16 cellular contexts compared by ENCODE assay signal in genomic region chr10:36479073-36479472, GRCh38.
DNase-seq lines count a peak whose midpoint lies in the region; ATAC-seq, FAIRE-seq and TF ChIP-seq lines count a peak whose summit lies in the region.
"Had no signal": no experiment of that assay in that cellular context is flagged by ENCODE, and none has a peak within 500 bp of the region (broad histone marks: within the 10 kb centered on the region; RNA-seq: fewer than 3 reads in every experiment).

No MANE protein-coding gene starts in this region.

- POLR2A ChIA-PET in A549 (lab: Yijun Ruan, JAX) = interaction anchor here (0.6 kb wide), 1 partner anchor 9 kb away, joined by 3 read pairs; no protein-coding TSS in a partner anchor
- POLR2A ChIA-PET in K562 (lab: Yijun Ruan, JAX) = no interaction called here

- no peaks in the 10 kb centered on the region for H4K20me1 ChIP-seq in K562 (replicated peaks; ENCODE audit: control insufficient read depth, insufficient read depth, low read length)

- H3K79me2 ChIP-seq in K562 (ENCODE audit: control insufficient read depth, insufficient read depth, low read length) = no peaks in the 10 kb centered on the region

- TF ChIP-seq CTCF in A549 (IDR thresholded peaks at IDR 0.05) = no peak
- no peak for TF ChIP-seq CTCF in K562 (IDR thresholded peaks at IDR 0.05 in 2 of 3, conservative IDR thresholded peaks at IDR 0.05 in 1 of 3; ENCODE audit: insufficient read depth in 2 of 3, low read depth in 1 of 3, low read length in 3 of 3)

- H3K9ac ChIP-seq in K562 (ENCODE audit: insufficient read depth in 1 of 2, low read depth in 2 of 2, low read length in 2 of 2) = no peak overlapping the region

- no peak for TF ChIP-seq EP300 in A549 (IDR thresholded peaks at IDR 0.05)
- no peak for TF ChIP-seq EP300 in K562 (IDR thresholded peaks at IDR 0.05; ENCODE audit: low read length)

- H3K27me3 ChIP-seq in K562 (ENCODE audit: control insufficient read depth in 2 of 2, insufficient read depth in 2 of 2, low read length in 2 of 2) (no peaks in the 10 kb centered on the region), small intestine (ENCODE audit: control insufficient read depth in 2 of 2, insufficient read depth in 2 of 2, low read length in 2 of 2) (no peaks in the 10 kb centered on the region)

- no peaks in the 10 kb centered on the region for H3K9me1 ChIP-seq in K562 (ENCODE audit: control insufficient read depth, insufficient read depth, low read length)

- FAIRE-seq in A549 (lab: Jason Lieb, UNC) (no peak), K562 (lab: Jason Lieb, UNC) (no peak), frontal cortex (lab: Jason Lieb, UNC) (peak; percentile 59), small intestine (lab: Jason Lieb, UNC) (peak; percentile 49)
- FAIRE-seq: G401.6, GM12891, GM18507 had no signal

- H2AFZ ChIP-seq in K562 (ENCODE audit: low read depth, low read length) = no peak overlapping the region

- TF ChIP-seq RAD21 in A549 (conservative IDR thresholded peaks at IDR 0.05 in 1 of 2, IDR thresholded peaks at IDR 0.05 in 1 of 2) (no peak), K562 (CRISPR knock-in tag; conservative IDR thresholded peaks at IDR 0.05 in 1 of 2, IDR thresholded peaks at IDR 0.05 in 1 of 2) (no peak)

- CTCF ChIA-PET in A549 (lab: Yijun Ruan, JAX) (no interaction called here), K562 (lab: Yijun Ruan, JAX; ENCODE audit: low intra/inter-chr PET ratio) (no interaction called here)

- intact Hi-C loops in K562 (cut with micrococcal nuclease) = no loop called here

- H3K9me3 ChIP-seq in A549 (no peaks in the 10 kb centered on the region), K562 (replicated peaks; ENCODE audit: control insufficient read depth, insufficient read depth, low read depth, low read length) (no peaks in the 10 kb centered on the region), small intestine (ENCODE audit: control insufficient read depth, low read depth) (no peaks in the 10 kb centered on the region)

- H3K4me3 ChIP-seq in A549 (no peak overlapping the region), K562 (no peak overlapping the region), small intestine (ENCODE audit: low read depth in 1 of 2, low read length in 2 of 2) (no peak overlapping the region)

- TF ChIP-seq POLR2A in A549 (IDR thresholded peaks at IDR 0.05; ENCODE audit: low read length) (no peak), K562 (conservative IDR thresholded peaks at IDR 0.05) (no peak)

- H3K27ac ChIP-seq in A549 (no peak overlapping the region), K562 (ENCODE audit: extremely low read depth, low read depth, low read length) (no peak overlapping the region), small intestine (ENCODE audit: low read depth in 1 of 2, low read length in 1 of 2) (no peak overlapping the region)
- H3K27ac ChIP-seq: C4-2B had no signal

- no peak for ATAC-seq in A549
- ATAC-seq in K562 = no peak

- in situ Hi-C loops in K562 (cut with MboI) = no loop called here

- H3K4me1 ChIP-seq in A549 = no peaks in the 10 kb centered on the region
- no peaks in the 10 kb centered on the region for H3K4me1 ChIP-seq in K562 (replicated peaks in 1 of 2; ENCODE audit: control insufficient read depth in 2 of 2, insufficient read depth in 2 of 2, low read length in 2 of 2)
- H3K4me1 ChIP-seq in small intestine (ENCODE audit: control insufficient read depth in 2 of 2, insufficient read depth in 1 of 2, low read depth in 1 of 2, low read length in 1 of 2) = no peaks in the 10 kb centered on the region

- H3K4me2 ChIP-seq in A549 (no peak overlapping the region), K562 (ENCODE audit: insufficient read depth, low read length) (no peak overlapping the region)

- DNase-seq in A549 (ENCODE audit: low read depth in 1 of 2, low spot score in 1 of 2) = no peak
- DNase-seq in K562 (ENCODE audit: extremely low read depth in 1 of 4, low spot score in 3 of 4) = no peak
- no peak for DNase-seq in frontal cortex (ENCODE audit: low spot score in 2 of 2)
- no peak for DNase-seq in small intestine
- no peak for DNase-seq in DMS79 (lab: John Stamatoyannopoulos, UW)
- no peak for DNase-seq in NCI-H82 (lab: John Stamatoyannopoulos, UW)
- DNase-seq in NCI-H128 (lab: John Stamatoyannopoulos, UW; ENCODE audit: unreplicated experiment) = no peak
- DNase-seq: AML-193; CD4-positive, alpha-beta T cell; DMS53; GOT3; H9 had no signal

- no TSS peak for BruUV-seq in K562 (replicated peaks; lab: Mats Ljungman, UMichigan)

- H3K36me3 ChIP-seq in K562 (ENCODE audit: control insufficient read depth, insufficient read depth, low read length) (no peaks in the 10 kb centered on the region), small intestine (ENCODE audit: control insufficient read depth in 2 of 2, insufficient read depth in 2 of 2, low read length in 2 of 2) (no peaks in the 10 kb centered on the region)

TF ChIP-seq in A549, 52 proteins besides CTCF, POLR2A, EP300 and RAD21:
- peak; percentile 95 for TF ChIP-seq MAFK (IDR thresholded peaks at IDR 0.05; ENCODE audit: partially characterized antibody)
- TF ChIP-seq CHD4 (IDR thresholded peaks at IDR 0.05; ENCODE audit: borderline replicate concordance) = no peak

TF ChIP-seq in K562, 482 proteins besides CTCF, POLR2A, EP300 and RAD21:
- TF ChIP-seq C11orf30 (IDR thresholded peaks at IDR 0.05; ENCODE audit: low read depth) = peak; percentile 78
- peak; percentile 67 for TF ChIP-seq MAFG (tag; conservative IDR thresholded peaks at IDR 0.05)
- no peak for TF ChIP-seq GTF2E2 (tag; IDR thresholded peaks at IDR 0.05)
- TF ChIP-seq TEAD1 (CRISPR knock-in tag; IDR thresholded peaks at IDR 0.05) = no peak
- TF ChIP-seq MAFK (IDR thresholded peaks at IDR 0.05; ENCODE audit: low read length) = peak; percentile 89
- peak; percentile 88 for TF ChIP-seq ZNF316 (IDR thresholded peaks at IDR 0.05)
- TF ChIP-seq FOXK2 (conservative IDR thresholded peaks at IDR 0.05 in 1 of 2, IDR thresholded peaks at IDR 0.05 in 1 of 2; ENCODE audit: low read depth in 2 of 2) = no peak
- TF ChIP-seq MAFF (IDR thresholded peaks at IDR 0.05; ENCODE audit: low read length) = peak; percentile 71; the same call in 1 of the 2 replicates
- TF ChIP-seq ZNF212 (CRISPR knock-in tag; IDR thresholded peaks at IDR 0.05) = no peak
- TF ChIP-seq HSF4 (CRISPR knock-in tag; IDR thresholded peaks at IDR 0.05; ENCODE audit: borderline replicate concordance) = no peak
- TF ChIP-seq RFX7 (CRISPR knock-in tag; IDR thresholded peaks at IDR 0.05) = no peak

Comparison
In these comparisons a context has a peak if more than half of its experiments do, and no peak if none do; other contexts are left out.
1. Of the 35 proteins assayed by ChIP-seq in both K562 and A549: peak only in K562: none; only in A549: none; in both: MAFK; in neither: 34.